In genomic region chr3:27800261-27800660, GRCh38 we compare ENCODE assay signal across 19 cellular contexts.
"Had no signal": no experiment of that assay in that cellular context is flagged by ENCODE, and none has a peak within 500 bp of the region (broad histone marks: within the 10 kb centered on the region; RNA-seq: fewer than 3 reads in every experiment).

No MANE protein-coding gene starts in this region.

- H3K36me3 ChIP-seq: esophagus muscularis mucosa, left ventricle myocardium inferior, spleen had no signal

- H3K9me3 Mint-ChIP-seq: activated naive CD4-positive, alpha-beta T cell treated with anti-CD3 and anti-CD28 coated beads, Interleukin-2, amount 50 U/mL, for 24 hours; activated T-cell treated with anti-CD3 and anti-CD28 coated beads, Interleukin-2, amount 50 U/mL, for 24 hours; type B pancreatic cell had no signal

- H3K27ac Mint-ChIP-seq: activated naive CD4-positive, alpha-beta T cell treated with anti-CD3 and anti-CD28 coated beads, Interleukin-2, amount 50 U/mL, for 24 hours; activated T-cell treated with anti-CD3 and anti-CD28 coated beads, Interleukin-2, amount 50 U/mL, for 24 hours; immature natural killer cell; type B pancreatic cell had no signal

- H3K4me3 ChIP-seq: esophagus muscularis mucosa, left ventricle myocardium inferior, spleen, testis had no signal

- H3K27me3 Mint-ChIP-seq: activated naive CD4-positive, alpha-beta T cell treated with anti-CD3 and anti-CD28 coated beads, Interleukin-2, amount 50 U/mL, for 24 hours; activated T-cell treated with anti-CD3 and anti-CD28 coated beads, Interleukin-2, amount 50 U/mL, for 24 hours had no signal

- DNase-seq: activated CD4-positive, alpha-beta T cell treated with anti-CD3 and anti-CD28 coated beads, Interleukin-2, amount 50 U/mL, for 1 hour; activated gamma-delta T cell; activated T-cell treated with anti-CD3 and anti-CD28 coated beads, Interleukin-2, amount 50 U/mL, for 24 hours; dermis blood vessel endothelial cell; effector memory CD4-positive, alpha-beta T cell; immature natural killer cell; kidney glomerular epithelial cell; left ventricle myocardium inferior; mammary epithelial cell; occipital lobe; posterior cingulate gyrus; spleen; stimulated activated CD4-positive, alpha-beta T cell treated with anti-CD3 and anti-CD28 coated beads, Interleukin-4, amount 100 ng/mL, for 4 hours; T-helper 9 cell; testis had no signal

- FAIRE-seq: endothelial cell of umbilical vein had no signal

- H3K27me3 ChIP-seq: esophagus muscularis mucosa, spleen, testis had no signal

- H3K4me3 Mint-ChIP-seq: activated naive CD4-positive, alpha-beta T cell treated with anti-CD3 and anti-CD28 coated beads, Interleukin-2, amount 50 U/mL, for 24 hours; activated T-cell treated with anti-CD3 and anti-CD28 coated beads, Interleukin-2, amount 50 U/mL, for 24 hours; immature natural killer cell; type B pancreatic cell had no signal

- H3K36me3 Mint-ChIP-seq: activated naive CD4-positive, alpha-beta T cell treated with anti-CD3 and anti-CD28 coated beads, Interleukin-2, amount 50 U/mL, for 24 hours; type B pancreatic cell had no signal

- H3K4me1 Mint-ChIP-seq: immature natural killer cell had no signal
